In the genomic region with DNA sequence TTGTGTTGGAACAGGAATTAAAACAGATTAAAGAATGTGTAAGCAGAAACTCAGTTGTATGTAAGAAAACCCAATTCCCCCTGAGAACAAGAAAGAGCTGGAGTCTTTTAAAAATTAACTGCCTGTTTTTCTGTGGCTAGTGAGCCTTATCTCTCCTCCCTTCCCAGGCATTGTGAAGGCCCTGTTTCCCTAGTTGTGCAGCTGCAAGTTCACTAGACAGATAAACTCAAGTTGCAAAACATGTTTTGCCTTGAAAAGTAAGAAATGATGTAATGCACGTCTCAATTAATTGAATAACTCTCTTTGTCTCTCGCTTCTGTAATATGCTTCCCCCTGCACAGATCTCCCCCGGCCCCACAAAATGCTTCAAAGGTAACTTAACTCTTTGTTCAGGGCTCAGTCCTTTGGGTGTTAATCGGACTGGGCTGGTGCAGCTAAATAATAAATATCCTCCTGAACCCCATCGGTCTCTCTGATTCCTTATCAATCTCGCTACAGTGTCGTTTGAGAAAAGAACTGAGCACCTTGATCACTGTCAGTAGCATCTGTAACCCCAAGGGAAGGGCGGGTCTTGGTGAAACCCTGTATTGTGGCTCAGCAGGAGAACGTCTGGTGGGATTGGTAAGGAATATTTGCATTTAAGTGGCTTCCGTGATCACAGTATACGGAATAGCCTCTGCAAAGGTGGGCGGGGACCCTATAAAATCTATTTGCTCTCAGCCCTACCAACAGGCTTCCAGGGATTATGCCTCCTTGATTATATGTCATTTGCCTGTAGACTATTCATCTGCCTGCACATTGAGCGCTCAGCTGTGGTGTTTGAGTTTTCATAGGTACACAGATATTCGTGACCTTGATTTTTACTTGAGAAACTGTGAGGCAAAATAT, we compare ENCODE assay signal across 1 cellular context.
TF ChIP-seq lines count a peak whose summit lies in the region.

No MANE protein-coding gene starts in this region.

TF ChIP-seq in HepG2, 621 proteins besides CTCF, POLR2A, EP300 and RAD21:
- TF ChIP-seq FOXA3 (CRISPR knock-in tag; IDR thresholded peaks at IDR 0.05) (no peak), CAMTA2 (CRISPR knock-in tag; IDR thresholded peaks at IDR 0.05; ENCODE audit: borderline replicate concordance) (no peak), ZNF234 (CRISPR knock-in tag; conservative IDR thresholded peaks at IDR 0.05) (no peak), ZNF773 (CRISPR knock-in tag; IDR thresholded peaks at IDR 0.05; ENCODE audit: borderline replicate concordance) (no peak), ZNF652 (CRISPR knock-in tag; IDR thresholded peaks at IDR 0.05; ENCODE audit: borderline replicate concordance, low read depth) (0 out of 2 replicates have a peak, but pooled peaks have one; percentile 39), NR2F6 (IDR thresholded peaks at IDR 0.05) (no peak), NR2F6 (CRISPR knock-in tag; IDR thresholded peaks at IDR 0.05) (0 out of 2 replicates have a peak, but pooled peaks have one; percentile 19), ZC3H4 (CRISPR knock-in tag; IDR thresholded peaks at IDR 0.05; ENCODE audit: borderline replicate concordance) (no peak), RXRB (CRISPR knock-in tag; IDR thresholded peaks at IDR 0.05; ENCODE audit: borderline replicate concordance) (0 out of 2 replicates have a peak, but pooled peaks have one; percentile 16), NCOA2 (CRISPR knock-in tag; IDR thresholded peaks at IDR 0.05) (peak; percentile 34; the same call in 1 of the 2 replicates), PHF21A (CRISPR knock-in tag; IDR thresholded peaks at IDR 0.05) (0 out of 2 replicates have a peak, but pooled peaks have one; percentile 33), ZNF781 (CRISPR knock-in tag; IDR thresholded peaks at IDR 0.05; ENCODE audit: borderline replicate concordance, not compliant biosample characterization) (peak; percentile 11), CEBPG (CRISPR knock-in tag; IDR thresholded peaks at IDR 0.05) (peak; percentile 59), SOX6 (IDR thresholded peaks at IDR 0.05) (no peak), SOX6 (CRISPR knock-in tag; IDR thresholded peaks at IDR 0.05) (0 out of 2 replicates have a peak, but pooled peaks have one; percentile 47), SIN3A (IDR thresholded peaks at IDR 0.05; ENCODE audit: borderline replicate concordance, low read depth, low read length) (0 out of 2 replicates have a peak, but pooled peaks have one; percentile 8), ZNF292 (CRISPR knock-in tag; IDR thresholded peaks at IDR 0.05; ENCODE audit: borderline replicate concordance, low read depth) (0 out of 2 replicates have a peak, but pooled peaks have one; percentile 9), SAP130 (CRISPR knock-in tag; IDR thresholded peaks at IDR 0.05; ENCODE audit: low read depth) (peak; percentile 31; the same call in 1 of the 2 replicates), SOX13 (IDR thresholded peaks at IDR 0.05) (no peak), SOX13 (CRISPR knock-in tag; conservative IDR thresholded peaks at IDR 0.05 in 1 of 2, IDR thresholded peaks at IDR 0.05 in 1 of 2) (peak in 1 of 2 experiments; percentile 46; a peak in 1 of 4 replicates), RARA (CRISPR knock-in tag; IDR thresholded peaks at IDR 0.05) (0 out of 2 replicates have a peak, but pooled peaks have one; percentile 7), CEBPB (IDR thresholded peaks at IDR 0.05; ENCODE audit: borderline replicate concordance, low read depth, low read length) (0 out of 2 replicates have a peak, but pooled peaks have one; percentile 15), BCL6 (CRISPR knock-in tag; IDR thresholded peaks at IDR 0.05) (peak; percentile 63), FOXP1 (IDR thresholded peaks at IDR 0.05) (no peak), FOXP1 (CRISPR knock-in tag; IDR thresholded peaks at IDR 0.05) (0 out of 2 replicates have a peak, but pooled peaks have one; percentile 24), GATAD2A (CRISPR knock-in tag; IDR thresholded peaks at IDR 0.05) (peak; percentile 52; the same call in 1 of the 2 replicates), ZSCAN12 (CRISPR knock-in tag; IDR thresholded peaks at IDR 0.05) (no peak), ZNF253 (CRISPR knock-in tag; IDR thresholded peaks at IDR 0.05; ENCODE audit: borderline replicate concordance) (no peak), PHF20 (CRISPR knock-in tag; IDR thresholded peaks at IDR 0.05) (no peak), HDAC2 (CRISPR knock-in tag; IDR thresholded peaks at IDR 0.05) (0 out of 2 replicates have a peak, but pooled peaks have one; percentile 31), THAP11 (CRISPR knock-in tag; IDR thresholded peaks at IDR 0.05) (0 out of 2 replicates have a peak, but pooled peaks have one; percentile 30), MIXL1 (CRISPR knock-in tag; IDR thresholded peaks at IDR 0.05) (peak; percentile 29; the same call in 1 of the 2 replicates)
- TF ChIP-seq, protein P1, sequence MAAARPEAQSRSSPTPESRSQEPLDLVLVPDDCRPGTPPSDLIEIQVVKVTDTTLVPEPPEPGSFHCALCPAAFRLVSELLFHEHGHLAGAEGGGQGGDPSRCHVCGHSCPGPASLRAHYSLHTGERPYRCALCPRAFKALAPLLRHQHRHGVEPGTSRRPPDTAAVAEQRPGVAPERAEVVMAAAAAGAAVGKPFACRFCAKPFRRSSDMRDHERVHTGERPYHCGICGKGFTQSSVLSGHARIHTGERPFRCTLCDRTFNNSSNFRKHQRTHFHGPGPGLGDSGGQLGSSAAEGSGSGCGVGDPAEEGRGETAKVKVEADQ (CRISPR knock-in tag; IDR thresholded peaks at IDR 0.05; ENCODE audit: borderline replicate concordance), result no peak
- TF ChIP-seq, protein P2, sequence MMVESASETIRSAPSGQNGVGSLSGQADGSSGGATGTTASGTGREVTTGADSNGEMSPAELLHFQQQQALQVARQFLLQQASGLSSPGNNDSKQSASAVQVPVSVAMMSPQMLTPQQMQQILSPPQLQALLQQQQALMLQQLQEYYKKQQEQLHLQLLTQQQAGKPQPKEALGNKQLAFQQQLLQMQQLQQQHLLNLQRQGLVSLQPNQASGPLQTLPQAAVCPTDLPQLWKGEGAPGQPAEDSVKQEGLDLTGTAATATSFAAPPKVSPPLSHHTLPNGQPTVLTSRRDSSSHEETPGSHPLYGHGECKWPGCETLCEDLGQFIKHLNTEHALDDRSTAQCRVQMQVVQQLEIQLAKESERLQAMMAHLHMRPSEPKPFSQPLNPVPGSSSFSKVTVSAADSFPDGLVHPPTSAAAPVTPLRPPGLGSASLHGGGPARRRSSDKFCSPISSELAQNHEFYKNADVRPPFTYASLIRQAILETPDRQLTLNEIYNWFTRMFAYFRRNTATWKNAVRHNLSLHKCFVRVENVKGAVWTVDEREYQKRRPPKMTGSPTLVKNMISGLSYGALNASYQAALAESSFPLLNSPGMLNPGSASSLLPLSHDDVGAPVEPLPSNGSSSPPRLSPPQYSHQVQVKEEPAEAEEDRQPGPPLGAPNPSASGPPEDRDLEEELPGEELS (CRISPR knock-in tag; IDR thresholded peaks at IDR 0.05), result peak; percentile 41; the same call in 1 of the 2 replicates
- TF ChIP-seq, protein P3, sequence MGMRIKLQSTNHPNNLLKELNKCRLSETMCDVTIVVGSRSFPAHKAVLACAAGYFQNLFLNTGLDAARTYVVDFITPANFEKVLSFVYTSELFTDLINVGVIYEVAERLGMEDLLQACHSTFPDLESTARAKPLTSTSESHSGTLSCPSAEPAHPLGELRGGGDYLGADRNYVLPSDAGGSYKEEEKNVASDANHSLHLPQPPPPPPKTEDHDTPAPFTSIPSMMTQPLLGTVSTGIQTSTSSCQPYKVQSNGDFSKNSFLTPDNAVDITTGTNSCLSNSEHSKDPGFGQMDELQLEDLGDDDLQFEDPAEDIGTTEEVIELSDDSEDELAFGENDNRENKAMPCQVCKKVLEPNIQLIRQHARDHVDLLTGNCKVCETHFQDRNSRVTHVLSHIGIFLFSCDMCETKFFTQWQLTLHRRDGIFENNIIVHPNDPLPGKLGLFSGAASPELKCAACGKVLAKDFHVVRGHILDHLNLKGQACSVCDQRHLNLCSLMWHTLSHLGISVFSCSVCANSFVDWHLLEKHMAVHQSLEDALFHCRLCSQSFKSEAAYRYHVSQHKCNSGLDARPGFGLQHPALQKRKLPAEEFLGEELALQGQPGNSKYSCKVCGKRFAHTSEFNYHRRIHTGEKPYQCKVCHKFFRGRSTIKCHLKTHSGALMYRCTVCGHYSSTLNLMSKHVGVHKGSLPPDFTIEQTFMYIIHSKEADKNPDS (CRISPR knock-in tag; IDR thresholded peaks at IDR 0.05), result no peak
- TF ChIP-seq, protein P4, sequence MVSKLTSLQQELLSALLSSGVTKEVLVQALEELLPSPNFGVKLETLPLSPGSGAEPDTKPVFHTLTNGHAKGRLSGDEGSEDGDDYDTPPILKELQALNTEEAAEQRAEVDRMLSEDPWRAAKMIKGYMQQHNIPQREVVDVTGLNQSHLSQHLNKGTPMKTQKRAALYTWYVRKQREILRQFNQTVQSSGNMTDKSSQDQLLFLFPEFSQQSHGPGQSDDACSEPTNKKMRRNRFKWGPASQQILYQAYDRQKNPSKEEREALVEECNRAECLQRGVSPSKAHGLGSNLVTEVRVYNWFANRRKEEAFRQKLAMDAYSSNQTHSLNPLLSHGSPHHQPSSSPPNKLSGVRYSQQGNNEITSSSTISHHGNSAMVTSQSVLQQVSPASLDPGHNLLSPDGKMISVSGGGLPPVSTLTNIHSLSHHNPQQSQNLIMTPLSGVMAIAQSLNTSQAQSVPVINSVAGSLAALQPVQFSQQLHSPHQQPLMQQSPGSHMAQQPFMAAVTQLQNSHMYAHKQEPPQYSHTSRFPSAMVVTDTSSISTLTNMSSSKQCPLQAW (CRISPR knock-in tag; IDR thresholded peaks at IDR 0.05), result peak; percentile 41; the same call in 1 of the 2 replicates
- TF ChIP-seq, protein P5, sequence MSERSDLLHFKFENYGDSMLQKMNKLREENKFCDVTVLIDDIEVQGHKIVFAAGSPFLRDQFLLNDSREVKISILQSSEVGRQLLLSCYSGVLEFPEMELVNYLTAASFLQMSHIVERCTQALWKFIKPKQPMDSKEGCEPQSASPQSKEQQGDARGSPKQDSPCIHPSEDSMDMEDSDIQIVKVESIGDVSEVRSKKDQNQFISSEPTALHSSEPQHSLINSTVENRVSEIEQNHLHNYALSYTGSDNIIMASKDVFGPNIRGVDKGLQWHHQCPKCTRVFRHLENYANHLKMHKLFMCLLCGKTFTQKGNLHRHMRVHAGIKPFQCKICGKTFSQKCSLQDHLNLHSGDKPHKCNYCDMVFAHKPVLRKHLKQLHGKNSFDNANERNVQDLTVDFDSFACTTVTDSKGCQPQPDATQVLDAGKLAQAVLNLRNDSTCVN (CRISPR knock-in tag; IDR thresholded peaks at IDR 0.05; ENCODE audit: borderline replicate concordance), result no peak
- TF ChIP-seq, protein P6, sequence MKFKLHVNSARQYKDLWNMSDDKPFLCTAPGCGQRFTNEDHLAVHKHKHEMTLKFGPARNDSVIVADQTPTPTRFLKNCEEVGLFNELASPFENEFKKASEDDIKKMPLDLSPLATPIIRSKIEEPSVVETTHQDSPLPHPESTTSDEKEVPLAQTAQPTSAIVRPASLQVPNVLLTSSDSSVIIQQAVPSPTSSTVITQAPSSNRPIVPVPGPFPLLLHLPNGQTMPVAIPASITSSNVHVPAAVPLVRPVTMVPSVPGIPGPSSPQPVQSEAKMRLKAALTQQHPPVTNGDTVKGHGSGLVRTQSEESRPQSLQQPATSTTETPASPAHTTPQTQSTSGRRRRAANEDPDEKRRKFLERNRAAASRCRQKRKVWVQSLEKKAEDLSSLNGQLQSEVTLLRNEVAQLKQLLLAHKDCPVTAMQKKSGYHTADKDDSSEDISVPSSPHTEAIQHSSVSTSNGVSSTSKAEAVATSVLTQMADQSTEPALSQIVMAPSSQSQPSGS (CRISPR knock-in tag; IDR thresholded peaks at IDR 0.05), result 0 out of 2 replicates have a peak, but pooled peaks have one; percentile 34
- TF ChIP-seq, protein P7, sequence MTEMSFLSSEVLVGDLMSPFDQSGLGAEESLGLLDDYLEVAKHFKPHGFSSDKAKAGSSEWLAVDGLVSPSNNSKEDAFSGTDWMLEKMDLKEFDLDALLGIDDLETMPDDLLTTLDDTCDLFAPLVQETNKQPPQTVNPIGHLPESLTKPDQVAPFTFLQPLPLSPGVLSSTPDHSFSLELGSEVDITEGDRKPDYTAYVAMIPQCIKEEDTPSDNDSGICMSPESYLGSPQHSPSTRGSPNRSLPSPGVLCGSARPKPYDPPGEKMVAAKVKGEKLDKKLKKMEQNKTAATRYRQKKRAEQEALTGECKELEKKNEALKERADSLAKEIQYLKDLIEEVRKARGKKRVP (CRISPR knock-in tag; IDR thresholded peaks at IDR 0.05), result peak in 1 of 2 experiments; percentile 62; a peak in 2 of 4 replicates
- TF ChIP-seq, protein P8, sequence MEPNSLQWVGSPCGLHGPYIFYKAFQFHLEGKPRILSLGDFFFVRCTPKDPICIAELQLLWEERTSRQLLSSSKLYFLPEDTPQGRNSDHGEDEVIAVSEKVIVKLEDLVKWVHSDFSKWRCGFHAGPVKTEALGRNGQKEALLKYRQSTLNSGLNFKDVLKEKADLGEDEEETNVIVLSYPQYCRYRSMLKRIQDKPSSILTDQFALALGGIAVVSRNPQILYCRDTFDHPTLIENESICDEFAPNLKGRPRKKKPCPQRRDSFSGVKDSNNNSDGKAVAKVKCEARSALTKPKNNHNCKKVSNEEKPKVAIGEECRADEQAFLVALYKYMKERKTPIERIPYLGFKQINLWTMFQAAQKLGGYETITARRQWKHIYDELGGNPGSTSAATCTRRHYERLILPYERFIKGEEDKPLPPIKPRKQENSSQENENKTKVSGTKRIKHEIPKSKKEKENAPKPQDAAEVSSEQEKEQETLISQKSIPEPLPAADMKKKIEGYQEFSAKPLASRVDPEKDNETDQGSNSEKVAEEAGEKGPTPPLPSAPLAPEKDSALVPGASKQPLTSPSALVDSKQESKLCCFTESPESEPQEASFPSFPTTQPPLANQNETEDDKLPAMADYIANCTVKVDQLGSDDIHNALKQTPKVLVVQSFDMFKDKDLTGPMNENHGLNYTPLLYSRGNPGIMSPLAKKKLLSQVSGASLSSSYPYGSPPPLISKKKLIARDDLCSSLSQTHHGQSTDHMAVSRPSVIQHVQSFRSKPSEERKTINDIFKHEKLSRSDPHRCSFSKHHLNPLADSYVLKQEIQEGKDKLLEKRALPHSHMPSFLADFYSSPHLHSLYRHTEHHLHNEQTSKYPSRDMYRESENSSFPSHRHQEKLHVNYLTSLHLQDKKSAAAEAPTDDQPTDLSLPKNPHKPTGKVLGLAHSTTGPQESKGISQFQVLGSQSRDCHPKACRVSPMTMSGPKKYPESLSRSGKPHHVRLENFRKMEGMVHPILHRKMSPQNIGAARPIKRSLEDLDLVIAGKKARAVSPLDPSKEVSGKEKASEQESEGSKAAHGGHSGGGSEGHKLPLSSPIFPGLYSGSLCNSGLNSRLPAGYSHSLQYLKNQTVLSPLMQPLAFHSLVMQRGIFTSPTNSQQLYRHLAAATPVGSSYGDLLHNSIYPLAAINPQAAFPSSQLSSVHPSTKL (CRISPR knock-in tag; IDR thresholded peaks at IDR 0.05), result peak; percentile 17; the same call in 1 of the 2 replicates
